13 cellular contexts compared by ENCODE assay signal in genomic region chrX:43269201-43269600, GRCh38.
"Had no signal": no experiment of that assay in that cellular context is flagged by ENCODE, and none has a peak within 500 bp of the region (broad histone marks: within the 10 kb centered on the region; RNA-seq: fewer than 3 reads in every experiment).

No MANE protein-coding gene starts in this region.

- DNase-seq: activated B cell treated with CpG ODN at 0.5 μM for 24 hours; activated CD4-positive, alpha-beta T cell treated with anti-CD3 and anti-CD28 coated beads, Interleukin-2, amount 10 ng/mL, durations not matched to agents 24 days and 14 days; activated CD8-positive, alpha-beta memory T cell treated with anti-CD3 and anti-CD28 coated beads for 24 hours; amniotic stem cell; immature natural killer cell; mucosa of descending colon; naive thymus-derived CD8-positive, alpha-beta T cell; right cardiac atrium; transverse colon had no signal

- H3K27ac Mint-ChIP-seq: activated B cell treated with CpG ODN at 0.5 μM for 24 hours; activated CD4-positive, alpha-beta T cell treated with anti-CD3 and anti-CD28 coated beads, Interleukin-2, amount 10 ng/mL, durations not matched to agents 24 days and 14 days; activated naive CD4-positive, alpha-beta T cell treated with anti-CD3 and anti-CD28 coated beads, Interleukin-2, amount 50 U/mL, for 24 hours; activated T-helper 2 cell treated with anti-CD3 and anti-CD28 coated beads, Interferon-gamma antibody, Interleukin-2, Interleukin-4, amounts not matched to agents 10 μg/mL and 5 μg/mL and 100 μg/mL, durations not matched to agents 14 hours and 24 hours and 36 hours; immature natural killer cell; naive thymus-derived CD8-positive, alpha-beta T cell; stimulated activated memory B cell treated with anti-CD40 and anti-IgM and Interleukin-4, amounts not matched to agents 10 μg/mL and 1 μg/mL and 100 μg/mL, for 72 hours; T-helper 1 cell treated with Interleukin-12 subunit alpha and Interleukin-12 subunit beta and Interleukin-4 antibody, amounts not matched to agents 30 μg/mL and 1 μg/mL, for 36 hours had no signal

- H3K27me3 Mint-ChIP-seq: activated B cell treated with CpG ODN at 0.5 μM for 24 hours; activated CD4-positive, alpha-beta T cell treated with anti-CD3 and anti-CD28 coated beads, Interleukin-2, amount 10 ng/mL, durations not matched to agents 24 days and 14 days; activated naive CD4-positive, alpha-beta T cell treated with anti-CD3 and anti-CD28 coated beads, Interleukin-2, amount 50 U/mL, for 24 hours; naive thymus-derived CD8-positive, alpha-beta T cell; stimulated activated memory B cell treated with anti-CD40 and anti-IgM and Interleukin-4, amounts not matched to agents 10 μg/mL and 1 μg/mL and 100 μg/mL, for 72 hours had no signal

- H3K27ac ChIP-seq: transverse colon had no signal

- H3K4me3 ChIP-seq: mucosa of descending colon, transverse colon had no signal

- H3K4me1 ChIP-seq: transverse colon had no signal

- H3K9me3 ChIP-seq: mucosa of descending colon, transverse colon had no signal

- H3K36me3 ChIP-seq: transverse colon had no signal

- H3K4me1 Mint-ChIP-seq: activated B cell treated with CpG ODN at 0.5 μM for 24 hours; activated CD4-positive, alpha-beta T cell treated with anti-CD3 and anti-CD28 coated beads, Interleukin-2, amount 10 ng/mL, durations not matched to agents 24 days and 14 days; activated naive CD4-positive, alpha-beta T cell treated with anti-CD3 and anti-CD28 coated beads, Interleukin-2, amount 50 U/mL, for 24 hours; immature natural killer cell; naive thymus-derived CD8-positive, alpha-beta T cell had no signal

- H3K36me3 Mint-ChIP-seq: stimulated activated memory B cell treated with anti-CD40 and anti-IgM and Interleukin-4, amounts not matched to agents 10 μg/mL and 1 μg/mL and 100 μg/mL, for 72 hours had no signal

- H3K4me3 Mint-ChIP-seq: activated B cell treated with CpG ODN at 0.5 μM for 24 hours; activated CD4-positive, alpha-beta T cell treated with anti-CD3 and anti-CD28 coated beads, Interleukin-2, amount 10 ng/mL, durations not matched to agents 24 days and 14 days; activated naive CD4-positive, alpha-beta T cell treated with anti-CD3 and anti-CD28 coated beads, Interleukin-2, amount 50 U/mL, for 24 hours; immature natural killer cell; naive thymus-derived CD8-positive, alpha-beta T cell; stimulated activated memory B cell treated with anti-CD40 and anti-IgM and Interleukin-4, amounts not matched to agents 10 μg/mL and 1 μg/mL and 100 μg/mL, for 72 hours; T-helper 1 cell treated with Interleukin-12 subunit alpha and Interleukin-12 subunit beta and Interleukin-4 antibody, amounts not matched to agents 30 μg/mL and 1 μg/mL, for 36 hours had no signal

- H3K27me3 ChIP-seq: transverse colon had no signal
